ENCODE assay signal across 1 cellular context in the genomic region with DNA sequence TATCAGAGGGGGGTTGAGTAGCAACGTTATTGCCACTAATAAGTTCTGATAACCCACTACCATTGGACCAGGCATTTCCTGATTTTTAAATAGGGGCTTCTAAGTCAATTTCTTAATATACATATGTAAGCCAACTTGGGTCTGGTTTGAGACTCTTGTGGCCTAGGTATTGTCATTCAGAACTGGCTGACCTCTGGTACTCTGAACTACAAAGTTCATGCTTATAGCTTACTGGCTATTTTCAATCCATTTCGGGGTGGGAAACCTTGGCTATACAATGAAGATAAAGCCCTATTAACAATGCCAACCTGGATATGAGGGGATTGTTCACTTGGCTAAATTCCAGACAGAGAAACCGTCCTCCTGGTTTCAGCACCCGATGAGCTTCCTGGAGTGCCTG.
TF ChIP-seq lines count a peak whose summit lies in the region.

No MANE protein-coding gene starts in this region.

TF ChIP-seq in GM23338, 12 proteins besides CTCF, POLR2A, EP300 and RAD21 (continued from another document):
- no peak for TF ChIP-seq ZNF331 (CRISPR knock-in tag; IDR thresholded peaks at IDR 0.05; ENCODE audit: low read depth)
- no peak for TF ChIP-seq EZH2phosphoT487 (IDR thresholded peaks at IDR 0.05; ENCODE audit: unreplicated experiment)
